In the genomic region with DNA sequence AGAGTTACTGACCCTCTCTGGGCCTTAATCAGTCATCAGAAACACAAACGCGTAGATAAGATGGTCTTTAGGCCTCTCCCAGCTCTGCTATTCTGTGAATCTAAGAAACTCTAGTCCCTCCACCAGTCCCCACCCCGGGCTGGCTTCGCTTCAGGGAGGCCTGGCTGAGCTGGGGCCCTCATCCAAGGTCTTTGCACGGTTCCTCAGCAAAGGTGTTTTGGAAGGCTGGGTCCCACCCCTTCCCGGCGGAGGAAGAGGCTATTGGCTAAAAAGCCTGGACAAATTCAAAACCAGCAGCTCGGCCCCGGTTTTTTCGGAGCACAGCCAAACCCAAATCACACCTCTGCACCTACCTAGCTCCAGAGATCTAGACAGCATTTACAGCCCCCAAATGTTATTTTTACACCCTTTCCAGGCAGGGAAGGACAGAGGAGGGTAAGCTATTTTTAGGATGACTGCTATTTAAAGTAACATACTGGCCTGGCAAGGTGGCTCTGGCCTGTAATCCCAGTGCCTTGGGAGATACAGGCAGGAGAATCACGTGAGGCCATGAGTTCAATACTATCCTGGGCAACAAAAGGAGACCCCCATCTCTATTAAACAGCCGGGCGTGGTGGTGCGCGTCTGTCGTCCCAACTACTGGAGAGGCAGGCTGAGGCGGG, we compare ENCODE assay signal across 9 cellular contexts. TPM values are rescaled to one million over a fixed set of nuclear protein-coding genes. Genes with fewer than 3 reads are reported as not detected.
DNase-seq lines count a peak whose midpoint lies in the region; ATAC-seq and TF ChIP-seq lines count a peak whose summit lies in the region.
"Had no signal": no experiment of that assay in that cellular context is flagged by ENCODE, and none has a peak within 500 bp of the region (broad histone marks: within the 10 kb centered on the region; RNA-seq: fewer than 3 reads in every experiment).

No MANE protein-coding gene starts in this region.

- CTCF ChIA-PET in CD4-positive, alpha-beta T cell (lab: Charles Lee): interaction anchor here (0.9 to 5.1 kb wide), 21 partner anchors 8 to 904 kb away, joined by 3 to 56 read pairs (median 6); a partner anchor contains a TSS

- H3K36me3 ChIP-seq in endodermal cell (ENCODE audit: control insufficient read depth, insufficient read depth, low read length): no peaks in the 10 kb centered on the region

- H3K4me3 Mint-ChIP-seq in CD4-positive, alpha-beta T cell: peak overlapping the region; percentile 72
- H3K4me3 Mint-ChIP-seq in endodermal cell (peak overlapping the region; percentile 69), naive B cell (peak overlapping the region; percentile 68 to 88 (median 80))

- no peaks in the 10 kb centered on the region for H3K9me3 Mint-ChIP-seq in CD4-positive, alpha-beta T cell
- H3K9me3 Mint-ChIP-seq in endodermal cell (no peaks in the 10 kb centered on the region), naive B cell (no peaks in the 10 kb centered on the region)

- TF ChIP-seq CTCF in CD4-positive, alpha-beta T cell (IDR thresholded peaks at IDR 0.05): no peak
- TF ChIP-seq CTCF in NB4 (IDR thresholded peaks at IDR 0.05; ENCODE audit: low read depth, low read length) (no peak), endodermal cell (conservative IDR thresholded peaks at IDR 0.05) (no peak), GM20000 (IDR thresholded peaks at IDR 0.05; ENCODE audit: extremely low read depth, missing control alignments) (no peak)

- H3K4me1 ChIP-seq in endodermal cell (ENCODE audit: control insufficient read depth, insufficient read depth, low read length): no peaks in the 10 kb centered on the region

- no peak for ATAC-seq in CD4-positive, alpha-beta T cell (ENCODE audit: poor library complexity)
- ATAC-seq in naive B cell (ENCODE audit: low read depth in 2 of 2) (peak in 1 of 2 donors; percentile 1), GM18861 (IDR thresholded peaks at IDR 0.05; ENCODE audit: unreplicated experiment) (no peak)

- no peaks in the 10 kb centered on the region for H3K9me3 ChIP-seq in CD4-positive, alpha-beta T cell (ENCODE audit: control insufficient read depth, low read length)
- no peaks in the 10 kb centered on the region for H3K9me3 ChIP-seq in endodermal cell (ENCODE audit: control insufficient read depth, low read length)
- H3K9me3 ChIP-seq: mucosa of descending colon had no signal

- WGBS in endodermal cell (ENCODE audit: insufficient coverage in 1 of 2, insufficient read length in 1 of 2), 2 experiments: 72 to 80% methylated on average over 11 to 17 of the region's 17 CpGs

- TF ChIP-seq POLR2A in NB4 (IDR thresholded peaks at IDR 0.05; ENCODE audit: extremely low read depth, insufficient read length): no peak

- peaks cover under 1% of the 10 kb centered on the region for H3K36me3 Mint-ChIP-seq in CD4-positive, alpha-beta T cell (ENCODE audit: low read depth)
- no peaks in the 10 kb centered on the region for H3K36me3 Mint-ChIP-seq in endodermal cell (ENCODE audit: low read depth)
- H3K36me3 Mint-ChIP-seq in naive B cell: no peaks in the 10 kb centered on the region

- peaks cover 6% of the 10 kb centered on the region for H3K4me1 Mint-ChIP-seq in CD4-positive, alpha-beta T cell (ENCODE audit: low read depth)
- H3K4me1 Mint-ChIP-seq in endodermal cell: peaks cover 6% of the 10 kb centered on the region
- H3K4me1 Mint-ChIP-seq in naive B cell: peaks cover 2 to 11% (median 10%) of the 10 kb centered on the region in 3 donors

- peak overlapping the region; percentile 59 for H3K9ac ChIP-seq in endodermal cell (ENCODE audit: extremely low read depth, low read length, poor library complexity, severe bottlenecking)

- intact Hi-C loops in CD4-positive, alpha-beta T cell (cut with DNase I, micrococcal nuclease): loop anchor here (1.0 to 5.0 kb wide), 2 partner anchors 329 to 465 kb away; a partner anchor contains a TSS

- no peak for DNase-seq in CD4-positive, alpha-beta T cell
- DNase-seq in NB4 (ENCODE audit: low read depth): no peak
- peak; percentile 83 for DNase-seq in endodermal cell
- no peak for DNase-seq in naive B cell
- DNase-seq in GM20000 (ENCODE audit: low spot score): no peak
- DNase-seq in T-helper 9 cell: no peak
- DNase-seq in epidermal melanocyte (ENCODE audit: insufficient read length, low spot score): no peak

- POLR2A ChIA-PET in CD4-positive, alpha-beta T cell (lab: Charles Lee): interaction anchor here (0.8 to 2.3 kb wide), 12 partner anchors 8 to 330 kb away, joined by 3 to 22 read pairs (median 5); a partner anchor contains a TSS

- no peak overlapping the region for H3K27ac ChIP-seq in CD4-positive, alpha-beta T cell (ENCODE audit: low read depth, low read length)
- no peak overlapping the region for H3K27ac ChIP-seq in endodermal cell (ENCODE audit: low read depth, low read length)

- H3K27me3 Mint-ChIP-seq in CD4-positive, alpha-beta T cell: no peaks in the 10 kb centered on the region
- H3K27me3 Mint-ChIP-seq in endodermal cell (ENCODE audit: insufficient read depth) (peaks cover 2% of the 10 kb centered on the region), naive B cell (peaks cover 0 to 7% (median 0%) of the 10 kb centered on the region in 3 donors)

- peak overlapping the region; percentile 66 for H3K4me3 ChIP-seq in NB4 (ENCODE audit: low read depth, low read length)
- peak overlapping the region; percentile 78 for H3K4me3 ChIP-seq in endodermal cell (ENCODE audit: low read length)

- H3K27me3 ChIP-seq in CD4-positive, alpha-beta T cell (ENCODE audit: control insufficient read depth, insufficient read depth, low read length): no peaks in the 10 kb centered on the region
- H3K27me3 ChIP-seq in endodermal cell (ENCODE audit: control insufficient read depth, insufficient read depth, low read length, poor library complexity, severe bottlenecking): no peaks in the 10 kb centered on the region

- H3K27ac Mint-ChIP-seq in CD4-positive, alpha-beta T cell: peak overlapping the region; percentile 51
- H3K27ac Mint-ChIP-seq in endodermal cell: peak overlapping the region; percentile 93
- peak overlapping the region in 1 of 6 donors; percentile 39 for H3K27ac Mint-ChIP-seq in naive B cell

RNA-seq across cellular contexts. Expression of a gene that starts 13.2 kb away (rescaled TPM):
- total RNA-seq in CD4-positive, alpha-beta T cell: 10 to 100 TPM; 11.0 to 11.6 TPM
- 10 to 100 TPM; 39.4 to 53.0 TPM for total RNA-seq in endodermal cell
- 40.5 TPM for polyA plus RNA-seq in endodermal cell (2013, experiment 1 of 2)
- 36.8 TPM for polyA plus RNA-seq in endodermal cell (2013, experiment 2 of 2)
- polyA plus RNA-seq in naive B cell (ENCODE audit: low read depth in 6 of 6): 10 to 100 TPM; 32.4 to 60.6 (median 46.6) TPM

RNA-seq across cellular contexts. Expression of a gene that starts 46.9 kb away (rescaled TPM):
- total RNA-seq in CD4-positive, alpha-beta T cell: 10 to 100 TPM; 64.4 to 66.0 TPM
- total RNA-seq in endodermal cell: 10 to 100 TPM; 57.6 to 86.8 TPM
- polyA plus RNA-seq in endodermal cell (2013, experiment 1 of 2): 14.5 TPM
- 12.1 TPM for polyA plus RNA-seq in endodermal cell (2013, experiment 2 of 2)
- 10 to 100 TPM; 49.2 to 93.8 (median 63.7) TPM for polyA plus RNA-seq in naive B cell (ENCODE audit: low read depth in 6 of 6)

RNA-seq across cellular contexts. Expression of a gene that starts 51.1 kb away (rescaled TPM):
- under 1 TPM; 0.05 to 0.08 TPM for total RNA-seq in CD4-positive, alpha-beta T cell
- 10 to 100 TPM in 1 of 2 donors, 1 to 10 TPM in 1; 8.9 to 10.9 TPM for total RNA-seq in endodermal cell
- 9.9 TPM for polyA plus RNA-seq in endodermal cell (2013, experiment 1 of 2)
- polyA plus RNA-seq in endodermal cell (2013, experiment 2 of 2): 7.9 TPM
- polyA plus RNA-seq in naive B cell (ENCODE audit: low read depth in 6 of 6): not detected

Comparison
In these comparisons a context has a peak if more than half of its experiments do, and no peak if none do; other contexts are left out.
1. RNA of a gene that starts 51.1 kb away (total RNA-seq): 8.9 to 10.9 TPM in endodermal cell; 0.05 to 0.08 TPM in CD4-positive, alpha-beta T cell; every median in the first group is over 4 times any median in the second.
2. Peak in every context shown above with its lines, with median percentiles within 50 percentile points of each other: H3K4me3 Mint-ChIP-seq.